ENCODE assay signal across 8 cellular contexts in genomic region chr1:43754892-43755291, GRCh38.
"Had no signal": no experiment of that assay in that cellular context is flagged by ENCODE, and none has a peak within 500 bp of the region (broad histone marks: within the 10 kb centered on the region; RNA-seq: fewer than 3 reads in every experiment).

No MANE protein-coding gene starts in this region.

- H3K27ac ChIP-seq: HL-60, KMS-11 had no signal

- H3K4me3 Mint-ChIP-seq: IgD-negative memory B cell had no signal

- H3K4me3 ChIP-seq: K562 had no signal

- ATAC-seq: K562 had no signal

- H3K4me1 Mint-ChIP-seq: IgD-negative memory B cell had no signal

- H3K36me3 Mint-ChIP-seq: IgD-negative memory B cell had no signal

- FAIRE-seq: HTR-8/SVneo, K562 had no signal

- H3K9me3 Mint-ChIP-seq: IgD-negative memory B cell had no signal

- DNase-seq: IMR-90, KBM-7, KG1 had no signal

- H3K9ac ChIP-seq: KMS-11 had no signal

- H3K4me2 ChIP-seq: KMS-11 had no signal

- H3K27me3 Mint-ChIP-seq: IgD-negative memory B cell had no signal
